Comparison of ENCODE assay signal across 13 cellular contexts in the genomic region with DNA sequence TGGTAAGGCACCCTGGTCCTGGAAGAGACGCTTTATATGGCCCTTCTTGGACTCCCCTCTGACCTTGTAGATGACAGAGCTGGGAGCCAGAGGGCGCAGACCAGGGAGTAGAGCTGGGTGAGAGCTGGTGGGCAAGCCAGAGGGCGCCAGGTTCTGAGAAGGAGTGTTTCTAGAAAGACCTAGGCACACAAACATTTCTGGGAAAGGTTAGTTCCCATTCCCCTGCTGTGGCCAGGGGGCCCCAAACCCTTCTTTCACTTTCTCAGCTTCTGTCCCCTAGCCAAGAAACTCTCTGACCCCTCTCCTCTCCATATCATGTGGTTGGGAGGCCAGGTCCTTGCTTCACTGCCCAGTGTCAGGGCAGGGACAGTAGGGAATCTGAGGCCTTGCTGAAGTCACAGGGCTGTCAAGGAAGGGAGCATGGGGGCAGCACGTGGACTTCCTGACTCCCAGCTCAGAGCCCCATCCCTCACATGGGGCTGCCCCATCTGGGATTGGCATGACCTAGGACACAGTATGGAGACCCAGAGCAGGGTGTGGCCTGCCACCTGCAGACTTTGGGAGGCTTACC. TPM values are rescaled to one million over a fixed set of nuclear protein-coding genes. Genes with fewer than 3 reads are reported as not detected.
A peak's percentile ranks its signal among the peaks of the same experiment; 100 is the strongest.
DNase-seq lines count a peak whose midpoint lies in the region; ATAC-seq, FAIRE-seq and TF ChIP-seq lines count a peak whose summit lies in the region.
"Had no signal": no experiment of that assay in that cellular context is flagged by ENCODE, and none has a peak within 500 bp of the region (broad histone marks: within the 10 kb centered on the region; RNA-seq: fewer than 3 reads in every experiment).

No MANE protein-coding gene starts in this region.

- DNase-seq in right lobe of liver (no peak), HepG2 (ENCODE audit: low spot score) (no peak), osteoblast (ENCODE audit: insufficient read length, low spot score, missing footprints) (peak; percentile 46), left lobe of liver (ENCODE audit: low spot score) (no peak), NCI-H1694 (lab: John Stamatoyannopoulos, UW) (no peak)
- peak; percentile 46 for DNase-seq in activated T-helper 2 cell treated with anti-CD3 and anti-CD28 coated beads, Interferon-gamma antibody, Interleukin-2, Interleukin-4, amounts not matched to agents 10 μg/mL and 5 μg/mL and 100 μg/mL, durations not matched to agents 14 hours and 24 hours and 36 hours (ENCODE audit: low spot score)
- DNase-seq in activated CD4-positive, CD25-positive, alpha-beta regulatory T cell treated with anti-CD3 and anti-CD28 coated beads, Interleukin-2, amount 50 U/mL, for 72 hours: no peak
- DNase-seq: NCI-H226 had no signal

- H3K4me3 ChIP-seq in right lobe of liver (no peak overlapping the region), HepG2 (replicated peaks in 1 of 3; ENCODE audit: insufficient read depth in 1 of 3, low read depth in 2 of 3, low read length in 3 of 3) (no peak overlapping the region), osteoblast (ENCODE audit: insufficient read depth, low read length) (no peak overlapping the region)
- H3K4me3 ChIP-seq: dorsolateral prefrontal cortex, tibial nerve had no signal

- H4K20me1 ChIP-seq in HepG2 (ENCODE audit: insufficient read depth, low read length) (no peaks in the 10 kb centered on the region), osteoblast (ENCODE audit: insufficient read depth, low read length) (no peaks in the 10 kb centered on the region)

- TF ChIP-seq CTCF in right lobe of liver (IDR thresholded peaks at IDR 0.05) (no peak), HepG2 (CRISPR knock-in tag; IDR thresholded peaks at IDR 0.05) (no peak), osteoblast (IDR thresholded peaks at IDR 0.05; ENCODE audit: extremely low read depth, low read depth, low read length) (no peak)

- no peak for TF ChIP-seq EP300 in HepG2 (IDR thresholded peaks at IDR 0.05; ENCODE audit: low read depth in 2 of 2, low read length in 2 of 2)
- TF ChIP-seq EP300 in HepG2 (CRISPR knock-in tag; IDR thresholded peaks at IDR 0.05; ENCODE audit: borderline replicate concordance): no peak

- CTCF ChIA-PET in HepG2 (lab: Yijun Ruan, JAX; ENCODE audit: low intra/inter-chr PET ratio, low total read pairs): interaction anchor here (1.5 to 7.2 kb wide), 2 partner anchors 41 to 80 kb away, joined by 4 to 182 read pairs; partner anchors contain the start of genes CISH and MAPKAPK3

- POLR2A ChIA-PET in HepG2 (lab: Yijun Ruan, JAX): interaction anchor here (0.9 to 1.5 kb wide), 3 partner anchors 28 to 40 kb away, joined by 3 to 9 read pairs (median 4); partner anchors contain the start of gene CISH

- no peak for FAIRE-seq in HepG2 (lab: Jason Lieb, UNC)

- H3K9me3 ChIP-seq in right lobe of liver: no peaks in the 10 kb centered on the region
- H3K9me3 ChIP-seq in HepG2 (ENCODE audit: low read length): no peaks in the 10 kb centered on the region
- no peaks in the 10 kb centered on the region for H3K9me3 ChIP-seq in osteoblast (ENCODE audit: low read depth, low read length)
- H3K9me3 ChIP-seq: tibial nerve had no signal

- H3K27me3 Mint-ChIP-seq in activated T-helper 2 cell treated with anti-CD3 and anti-CD28 coated beads, Interferon-gamma antibody, Interleukin-2, Interleukin-4, amounts not matched to agents 10 μg/mL and 5 μg/mL and 100 μg/mL, durations not matched to agents 14 hours and 24 hours and 36 hours (ENCODE audit: low read depth): no peaks in the 10 kb centered on the region

- TF ChIP-seq RAD21 in HepG2 (CRISPR knock-in tag; IDR thresholded peaks at IDR 0.05): no peak

- peaks cover 67% of the 10 kb centered on the region for H3K36me3 Mint-ChIP-seq in activated T-helper 2 cell treated with anti-CD3 and anti-CD28 coated beads, Interferon-gamma antibody, Interleukin-2, Interleukin-4, amounts not matched to agents 10 μg/mL and 5 μg/mL and 100 μg/mL, durations not matched to agents 14 hours and 24 hours and 36 hours (ENCODE audit: low read depth)

- H3K4me1 Mint-ChIP-seq in activated T-helper 2 cell treated with anti-CD3 and anti-CD28 coated beads, Interferon-gamma antibody, Interleukin-2, Interleukin-4, amounts not matched to agents 10 μg/mL and 5 μg/mL and 100 μg/mL, durations not matched to agents 14 hours and 24 hours and 36 hours (ENCODE audit: low read depth): peaks cover 66% of the 10 kb centered on the region

- H3K27ac Mint-ChIP-seq in activated T-helper 2 cell treated with anti-CD3 and anti-CD28 coated beads, Interferon-gamma antibody, Interleukin-2, Interleukin-4, amounts not matched to agents 10 μg/mL and 5 μg/mL and 100 μg/mL, durations not matched to agents 14 hours and 24 hours and 36 hours: peak overlapping the region; percentile 93

- BruUV-seq in HepG2 (replicated peaks; lab: Mats Ljungman, UMichigan): no TSS peak

- H3K4me1 ChIP-seq in right lobe of liver (peaks cover 0 to 32% (median 12%) of the 10 kb centered on the region in 4 donors), HepG2 (ENCODE audit: insufficient read depth, low read length) (peaks cover 42% of the 10 kb centered on the region), osteoblast (ENCODE audit: insufficient read depth, low read length) (peaks cover 11% of the 10 kb centered on the region)

- in situ Hi-C loops in HepG2 (cut with HindIII; ENCODE audit: extremely low pct_ligation_motif_present, low pct_unique_long_range_greater_than_20kb): loop anchor here (5.0 kb wide), 3 partner anchors 39 to 809 kb away; partner anchors contain the start of gene CISH

- peak overlapping the region in 2 of 3 donors; percentile 28 to 30 for H3K27ac ChIP-seq in right lobe of liver
- H3K27ac ChIP-seq in HepG2 (ENCODE audit: extremely low read length, insufficient read depth, low read length): no peak overlapping the region
- no peak overlapping the region for H3K27ac ChIP-seq in osteoblast (ENCODE audit: low read depth, low read length)

- H3K4me3 Mint-ChIP-seq in activated T-helper 2 cell treated with anti-CD3 and anti-CD28 coated beads, Interferon-gamma antibody, Interleukin-2, Interleukin-4, amounts not matched to agents 10 μg/mL and 5 μg/mL and 100 μg/mL, durations not matched to agents 14 hours and 24 hours and 36 hours (ENCODE audit: low read depth): peak overlapping the region; percentile 95

- H3K79me2 ChIP-seq in HepG2 (ENCODE audit: insufficient read depth, low read length) (no peaks in the 10 kb centered on the region), osteoblast (ENCODE audit: insufficient read depth, low read length) (peaks cover 16% of the 10 kb centered on the region)

- H2AFZ ChIP-seq in HepG2 (ENCODE audit: low read length): no peak overlapping the region
- no peak overlapping the region for H2AFZ ChIP-seq in osteoblast (ENCODE audit: low read length)

- H3K36me3 ChIP-seq in right lobe of liver (peaks cover 0 to 2% (median 0%) of the 10 kb centered on the region in 4 donors), HepG2 (replicated peaks in 1 of 2; ENCODE audit: control insufficient read depth in 1 of 2, insufficient read depth in 2 of 2, low read length in 2 of 2) (no peaks in the 10 kb centered on the region; a peak in 2 of 5 replicates), osteoblast (ENCODE audit: insufficient read depth, low read length) (peaks cover 16% of the 10 kb centered on the region)

- 71% methylated on average over 1 of the region's 4 CpGs for WGBS in right lobe of liver (ENCODE audit: insufficient coverage, low coverage, low lambda C conversion rate, missing lambda C conversion rate)
- 90% methylated on average over 4 of the region's 4 CpGs for WGBS in HepG2 (ENCODE audit: low lambda C conversion rate)

- H3K27me3 ChIP-seq in right lobe of liver: no peaks in the 10 kb centered on the region
- H3K27me3 ChIP-seq in HepG2 (ENCODE audit: control insufficient read depth in 1 of 2, insufficient read depth in 2 of 2, low read length in 2 of 2): no peaks in the 10 kb centered on the region; a peak in 1 of 5 replicates
- H3K27me3 ChIP-seq in osteoblast (ENCODE audit: insufficient read depth, low read length): no peaks in the 10 kb centered on the region
- H3K27me3 ChIP-seq: dorsolateral prefrontal cortex, tibial nerve had no signal

- ATAC-seq in right lobe of liver (no peak), HepG2 (no peak), GM19455 (IDR thresholded peaks at IDR 0.05; ENCODE audit: unreplicated experiment) (no peak), left lobe of liver (no peak)
- ATAC-seq: Panc1 had no signal

- H3K9me3 Mint-ChIP-seq in activated T-helper 2 cell treated with anti-CD3 and anti-CD28 coated beads, Interferon-gamma antibody, Interleukin-2, Interleukin-4, amounts not matched to agents 10 μg/mL and 5 μg/mL and 100 μg/mL, durations not matched to agents 14 hours and 24 hours and 36 hours: no peaks in the 10 kb centered on the region
- H3K9me3 Mint-ChIP-seq: neural crest cell had no signal

- no peak overlapping the region for H3K9ac ChIP-seq in HepG2 (ENCODE audit: insufficient read depth, low read depth, low read length)

- TF ChIP-seq POLR2A in right lobe of liver (IDR thresholded peaks at IDR 0.05) (no peak), HepG2 (IDR thresholded peaks at IDR 0.05; ENCODE audit: insufficient read depth in 1 of 2, low read depth in 2 of 2, low read length in 2 of 2) (no peak)

- intact Hi-C loops in right lobe of liver (cut with DNase I): loop anchor here (2.0 to 5.0 kb wide), 2 partner anchors 39 to 40 kb away; partner anchors contain the start of gene CISH (in 1 of the 2)
- intact Hi-C loops in HepG2 (cut with micrococcal nuclease; ENCODE audit: unreplicated experiment): loop anchor here (1.0 to 2.0 kb wide), 2 partner anchors 16 to 41 kb away; no protein-coding TSS in a partner anchor
- intact Hi-C loops in activated T-helper 2 cell treated with anti-CD3 and anti-CD28 coated beads, Interferon-gamma antibody, Interleukin-2, Interleukin-4, amounts not matched to agents 10 μg/mL and 5 μg/mL and 100 μg/mL, durations not matched to agents 14 hours and 24 hours and 36 hours (cut with micrococcal nuclease): loop anchor here (1.0 to 5.0 kb wide), 6 partner anchors 17 to 818 kb away; partner anchors contain the start of genes DOCK3 and RBM15B

- H3K4me2 ChIP-seq in HepG2 (ENCODE audit: low read depth, low read length) (no peak overlapping the region), osteoblast (ENCODE audit: insufficient read depth, low read length) (no peak overlapping the region)

RNA-seq across cellular contexts. Expression of gene HEMK1, which starts 3.6 kb away (rescaled TPM):
- total RNA-seq in right lobe of liver (10 to 100 TPM; 10.5 to 19.4 (median 14.0) TPM), HepG2 (2016; rRNA removed; fragmentation: Illumina TruSeq; extraction: Trizol) (6.3 and 9.8 TPM in 2 replicates), osteoblast (8.5 and 8.7 TPM in 2 replicates), left lobe of liver (16.8 TPM)
- total RNA-seq in HepG2 (2016; cell fraction: cytosol; rRNA removed; fragmentation: Illumina TruSeq; extraction: Trizol; ENCODE audit: low read depth): 3.3 and 3.8 TPM in 2 replicates
- 4.7 and 8.7 TPM in 2 replicates for total RNA-seq in HepG2 (2016; cell fraction: insoluble cytoplasmic fraction; rRNA removed; fragmentation: Illumina TruSeq; extraction: Trizol)
- total RNA-seq in HepG2 (2016; cell fraction: membrane; rRNA removed; fragmentation: Illumina TruSeq; extraction: Trizol): 6.7 and 7.4 TPM in 2 replicates
- 10.1 and 13.3 TPM in 2 replicates for total RNA-seq in HepG2 (2016; cell fraction: nucleus; rRNA removed; fragmentation: Illumina TruSeq; extraction: Trizol)
- 12.6 and 16.2 TPM in 2 replicates for polyA plus RNA-seq in HepG2 (2011; rRNA removed)
- 6.7 and 8.8 TPM in 2 replicates for polyA plus RNA-seq in HepG2 (2011; cell fraction: cytosol; rRNA removed)
- 54.5 and 63.4 TPM in 2 replicates for polyA plus RNA-seq in HepG2 (2011; cell fraction: nucleus; rRNA removed)
- polyA plus RNA-seq in HepG2 (2012): 7.1 and 8.2 TPM in 2 replicates
- 4.2 and 5.6 TPM in 2 replicates for polyA plus RNA-seq in HepG2 (2016; cell fraction: cytosol; fragmentation: Illumina TruSeq; extraction: Trizol; ENCODE audit: low read depth)
- polyA plus RNA-seq in HepG2 (2016; cell fraction: insoluble cytoplasmic fraction; fragmentation: Illumina TruSeq; extraction: Trizol; ENCODE audit: low read depth): 3.7 and 6.3 TPM in 2 replicates
- polyA plus RNA-seq in HepG2 (2016; cell fraction: membrane; fragmentation: Illumina TruSeq; extraction: Trizol; ENCODE audit: low read depth): 4.9 TPM in 2 replicates
- polyA plus RNA-seq in HepG2 (2016; cell fraction: nucleus; fragmentation: Illumina TruSeq; extraction: Trizol; ENCODE audit: insufficient read depth, low read depth): 20.5 and 21.1 TPM in 2 replicates
- 15.2 and 19.7 TPM in 2 replicates for polyA minus RNA-seq in HepG2 (2011; rRNA and poly(A)+ RNA removed; ENCODE audit: low replicate concordance)
- 2.2 and 4.5 TPM in 2 replicates for polyA minus RNA-seq in HepG2 (2011; cell fraction: cytosol; rRNA and poly(A)+ RNA removed)
- 25.0 and 25.6 TPM in 2 replicates for polyA minus RNA-seq in HepG2 (2011; cell fraction: nucleus; rRNA and poly(A)+ RNA removed)
- 61.7 and 68.7 TPM in 2 replicates for total RNA-seq in activated T-helper 2 cell treated with anti-CD3 and anti-CD28 coated beads, Interferon-gamma antibody, Interleukin-2, Interleukin-4, amounts not matched to agents 10 μg/mL and 5 μg/mL and 100 μg/mL, durations not matched to agents 14 hours and 24 hours and 36 hours

RNA-seq across cellular contexts. Expression of gene C3orf18, which starts 5.3 kb away (rescaled TPM):
- 1 to 10 TPM; 2.0 to 7.8 (median 2.8) TPM for total RNA-seq in right lobe of liver
- total RNA-seq in HepG2 (2016; rRNA removed; fragmentation: Illumina TruSeq; extraction: Trizol): 1.2 and 1.6 TPM in 2 replicates
- total RNA-seq in HepG2 (2016; cell fraction: cytosol; rRNA removed; fragmentation: Illumina TruSeq; extraction: Trizol; ENCODE audit: low read depth): 1.2 and 1.5 TPM in 2 replicates
- 0.88 and 1.5 TPM in 2 replicates for total RNA-seq in HepG2 (2016; cell fraction: insoluble cytoplasmic fraction; rRNA removed; fragmentation: Illumina TruSeq; extraction: Trizol)
- 2.2 and 3.1 TPM in 2 replicates for total RNA-seq in HepG2 (2016; cell fraction: membrane; rRNA removed; fragmentation: Illumina TruSeq; extraction: Trizol)
- 0.97 and 1.1 TPM in 2 replicates for total RNA-seq in HepG2 (2016; cell fraction: nucleus; rRNA removed; fragmentation: Illumina TruSeq; extraction: Trizol)
- polyA plus RNA-seq in HepG2 (2011; rRNA removed): 4.6 and 4.8 TPM in 2 replicates
- 3.8 and 4.2 TPM in 2 replicates for polyA plus RNA-seq in HepG2 (2011; cell fraction: cytosol; rRNA removed)
- 8.1 and 8.7 TPM in 2 replicates for polyA plus RNA-seq in HepG2 (2011; cell fraction: nucleus; rRNA removed)
- 1.7 and 1.8 TPM in 2 replicates for polyA plus RNA-seq in HepG2 (2012)
- 1.5 and 1.8 TPM in 2 replicates for polyA plus RNA-seq in HepG2 (2016; cell fraction: cytosol; fragmentation: Illumina TruSeq; extraction: Trizol; ENCODE audit: low read depth)
- 0.85 and 1.2 TPM in 2 replicates for polyA plus RNA-seq in HepG2 (2016; cell fraction: insoluble cytoplasmic fraction; fragmentation: Illumina TruSeq; extraction: Trizol; ENCODE audit: low read depth)
- 2.3 and 2.4 TPM in 2 replicates for polyA plus RNA-seq in HepG2 (2016; cell fraction: membrane; fragmentation: Illumina TruSeq; extraction: Trizol; ENCODE audit: low read depth)
- polyA plus RNA-seq in HepG2 (2016; cell fraction: nucleus; fragmentation: Illumina TruSeq; extraction: Trizol; ENCODE audit: insufficient read depth, low read depth): 1.6 and 2.3 TPM in 2 replicates
- 6.2 and 6.4 TPM in 2 replicates for polyA minus RNA-seq in HepG2 (2011; rRNA and poly(A)+ RNA removed; ENCODE audit: low replicate concordance)
- polyA minus RNA-seq in HepG2 (2011; cell fraction: cytosol; rRNA and poly(A)+ RNA removed): 1.5 and 2.3 TPM in 2 replicates
- polyA minus RNA-seq in HepG2 (2011; cell fraction: nucleus; rRNA and poly(A)+ RNA removed): 1.8 and 3.5 TPM in 2 replicates
- total RNA-seq in activated T-helper 2 cell treated with anti-CD3 and anti-CD28 coated beads, Interferon-gamma antibody, Interleukin-2, Interleukin-4, amounts not matched to agents 10 μg/mL and 5 μg/mL and 100 μg/mL, durations not matched to agents 14 hours and 24 hours and 36 hours: 35.2 and 37.2 TPM in 2 replicates
- total RNA-seq in osteoblast: 17.7 and 18.8 TPM in 2 replicates
- 3.0 TPM for total RNA-seq in left lobe of liver

RNA-seq across cellular contexts. Expression of gene CISH, which starts 38.7 kb away (rescaled TPM):
- total RNA-seq in right lobe of liver (10 to 100 TPM in 4 of 6 experiments, 1 to 10 TPM in 2; 5.3 to 28.1 (median 17.8) TPM), HepG2 (2016; rRNA removed; fragmentation: Illumina TruSeq; extraction: Trizol) (0.73 and 0.91 TPM in 2 replicates), osteoblast (1.1 and 1.2 TPM in 2 replicates), left lobe of liver (8.5 TPM)
- total RNA-seq in HepG2 (2016; cell fraction: cytosol; rRNA removed; fragmentation: Illumina TruSeq; extraction: Trizol; ENCODE audit: low read depth): 0.20 and 0.44 TPM in 2 replicates
- 0.82 and 1.2 TPM in 2 replicates for total RNA-seq in HepG2 (2016; cell fraction: insoluble cytoplasmic fraction; rRNA removed; fragmentation: Illumina TruSeq; extraction: Trizol)
- total RNA-seq in HepG2 (2016; cell fraction: membrane; rRNA removed; fragmentation: Illumina TruSeq; extraction: Trizol): 1.2 and 1.4 TPM in 2 replicates
- total RNA-seq in HepG2 (2016; cell fraction: nucleus; rRNA removed; fragmentation: Illumina TruSeq; extraction: Trizol): 0.81 and 0.85 TPM in 2 replicates
- polyA plus RNA-seq in HepG2 (2011; rRNA removed): 1.5 and 2.8 TPM in 2 replicates
- polyA plus RNA-seq in HepG2 (2011; cell fraction: cytosol; rRNA removed): 1.5 and 1.7 TPM in 2 replicates
- polyA plus RNA-seq in HepG2 (2011; cell fraction: nucleus; rRNA removed): 4.4 and 7.4 TPM in 2 replicates
- polyA plus RNA-seq in HepG2 (2012): 2.1 and 2.9 TPM in 2 replicates
- 0.21 and 0.27 TPM in 2 replicates for polyA plus RNA-seq in HepG2 (2016; cell fraction: cytosol; fragmentation: Illumina TruSeq; extraction: Trizol; ENCODE audit: low read depth)
- polyA plus RNA-seq in HepG2 (2016; cell fraction: insoluble cytoplasmic fraction; fragmentation: Illumina TruSeq; extraction: Trizol; ENCODE audit: low read depth): 1.9 and 2.2 TPM in 2 replicates
- 0.84 and 1.0 TPM in 2 replicates for polyA plus RNA-seq in HepG2 (2016; cell fraction: membrane; fragmentation: Illumina TruSeq; extraction: Trizol; ENCODE audit: low read depth)
- 1.9 and 3.2 TPM in 2 replicates for polyA plus RNA-seq in HepG2 (2016; cell fraction: nucleus; fragmentation: Illumina TruSeq; extraction: Trizol; ENCODE audit: insufficient read depth, low read depth)
- polyA minus RNA-seq in HepG2 (2011; rRNA and poly(A)+ RNA removed; ENCODE audit: low replicate concordance): 1.9 and 6.3 TPM in 2 replicates
- 1.6 and 2.8 TPM in 2 replicates for polyA minus RNA-seq in HepG2 (2011; cell fraction: cytosol; rRNA and poly(A)+ RNA removed)
- polyA minus RNA-seq in HepG2 (2011; cell fraction: nucleus; rRNA and poly(A)+ RNA removed): 2.6 and 4.6 TPM in 2 replicates
- total RNA-seq in activated T-helper 2 cell treated with anti-CD3 and anti-CD28 coated beads, Interferon-gamma antibody, Interleukin-2, Interleukin-4, amounts not matched to agents 10 μg/mL and 5 μg/mL and 100 μg/mL, durations not matched to agents 14 hours and 24 hours and 36 hours: 351 and 355 TPM in 2 replicates

RNA-seq across cellular contexts. Expression of gene MAPKAPK3, which starts 44.1 kb away (rescaled TPM):
- total RNA-seq in right lobe of liver: 10 to 100 TPM; 16.6 to 21.4 (median 18.6) TPM
- total RNA-seq in HepG2 (2016; rRNA removed; fragmentation: Illumina TruSeq; extraction: Trizol): 41.2 and 48.5 TPM in 2 replicates
- total RNA-seq in HepG2 (2016; cell fraction: cytosol; rRNA removed; fragmentation: Illumina TruSeq; extraction: Trizol; ENCODE audit: low read depth): 18.9 and 21.3 TPM in 2 replicates
- total RNA-seq in HepG2 (2016; cell fraction: insoluble cytoplasmic fraction; rRNA removed; fragmentation: Illumina TruSeq; extraction: Trizol): 40.5 and 43.9 TPM in 2 replicates
- total RNA-seq in HepG2 (2016; cell fraction: membrane; rRNA removed; fragmentation: Illumina TruSeq; extraction: Trizol): 51.7 and 60.5 TPM in 2 replicates
- total RNA-seq in HepG2 (2016; cell fraction: nucleus; rRNA removed; fragmentation: Illumina TruSeq; extraction: Trizol): 21.2 and 24.7 TPM in 2 replicates
- polyA plus RNA-seq in HepG2 (2011; rRNA removed): 39.9 and 46.2 TPM in 2 replicates
- polyA plus RNA-seq in HepG2 (2011; cell fraction: cytosol; rRNA removed): 40.2 and 41.3 TPM in 2 replicates
- 23.0 and 28.1 TPM in 2 replicates for polyA plus RNA-seq in HepG2 (2011; cell fraction: nucleus; rRNA removed)
- 21.8 and 22.2 TPM in 2 replicates for polyA plus RNA-seq in HepG2 (2012)
- 23.5 and 31.3 TPM in 2 replicates for polyA plus RNA-seq in HepG2 (2016; cell fraction: cytosol; fragmentation: Illumina TruSeq; extraction: Trizol; ENCODE audit: low read depth)
- 53.8 and 56.3 TPM in 2 replicates for polyA plus RNA-seq in HepG2 (2016; cell fraction: insoluble cytoplasmic fraction; fragmentation: Illumina TruSeq; extraction: Trizol; ENCODE audit: low read depth)
- polyA plus RNA-seq in HepG2 (2016; cell fraction: membrane; fragmentation: Illumina TruSeq; extraction: Trizol; ENCODE audit: low read depth): 50.2 and 54.3 TPM in 2 replicates
- polyA plus RNA-seq in HepG2 (2016; cell fraction: nucleus; fragmentation: Illumina TruSeq; extraction: Trizol; ENCODE audit: insufficient read depth, low read depth): 31.0 and 31.6 TPM in 2 replicates
- 48.5 and 89.7 TPM in 2 replicates for polyA minus RNA-seq in HepG2 (2011; rRNA and poly(A)+ RNA removed; ENCODE audit: low replicate concordance)
- polyA minus RNA-seq in HepG2 (2011; cell fraction: cytosol; rRNA and poly(A)+ RNA removed): 15.7 and 16.5 TPM in 2 replicates
- polyA minus RNA-seq in HepG2 (2011; cell fraction: nucleus; rRNA and poly(A)+ RNA removed): 13.4 and 16.9 TPM in 2 replicates
- total RNA-seq in activated T-helper 2 cell treated with anti-CD3 and anti-CD28 coated beads, Interferon-gamma antibody, Interleukin-2, Interleukin-4, amounts not matched to agents 10 μg/mL and 5 μg/mL and 100 μg/mL, durations not matched to agents 14 hours and 24 hours and 36 hours: 178 and 190 TPM in 2 replicates
- total RNA-seq in osteoblast: 56.5 and 66.6 TPM in 2 replicates
- 16.1 TPM for total RNA-seq in left lobe of liver

Comparison
In these comparisons a context has a peak if more than half of its experiments do, and no peak if none do; other contexts are left out.
1. H3K27ac ChIP-seq: peak in right lobe of liver (2 of 3); none in HepG2 (single experiment) and osteoblast (single experiment).
2. DNase-seq: peak in activated T-helper 2 cell treated with anti-CD3 and anti-CD28 coated beads, Interferon-gamma antibody, Interleukin-2, Interleukin-4, amounts not matched to agents 10 μg/mL and 5 μg/mL and 100 μg/mL, durations not matched to agents 14 hours and 24 hours and 36 hours (single experiment) and osteoblast (single experiment); none in right lobe of liver (0 of 3), HepG2 (single experiment), left lobe of liver (single experiment), activated CD4-positive, CD25-positive, alpha-beta regulatory T cell treated with anti-CD3 and anti-CD28 coated beads, Interleukin-2, amount 50 U/mL, for 72 hours (single experiment) and NCI-H1694 (single experiment).
3. RNA of gene CISH, which starts 38.7 kb away (total RNA-seq): 351 to 355 TPM in activated T-helper 2 cell treated with anti-CD3 and anti-CD28 coated beads, Interferon-gamma antibody, Interleukin-2, Interleukin-4, amounts not matched to agents 10 μg/mL and 5 μg/mL and 100 μg/mL, durations not matched to agents 14 hours and 24 hours and 36 hours; 5.3 to 28.1 TPM in right lobe of liver, 8.5 TPM in left lobe of liver (single experiment), 1.1 to 1.2 TPM in osteoblast and 0.20 to 1.4 TPM in HepG2; every median in the first group is over 10 times any median in the second.